8 cellular contexts compared by ENCODE assay signal in genomic region chr19:46346821-46347571, GRCh38. TPM values are rescaled to one million over a fixed set of nuclear protein-coding genes. Genes with fewer than 3 reads are reported as not detected.
A peak's percentile ranks its signal among the peaks of the same experiment; 100 is the strongest.
DNase-seq lines count a peak whose midpoint lies in the region; ATAC-seq and TF ChIP-seq lines count a peak whose summit lies in the region.

TSS of gene PPP5C (plus strand) at chr19:46347087. CDS start at chr19:46347097, 10 bp downstream.

- peaks cover 19% of the 10 kb centered on the region for H3K36me3 Mint-ChIP-seq in GM23338 (ENCODE audit: low read depth)
- H3K36me3 Mint-ChIP-seq in nephron (ENCODE audit: low read depth): peaks cover 5% of the 10 kb centered on the region
- H3K36me3 Mint-ChIP-seq in stimulated activated naive CD8-positive, alpha-beta T cell treated with anti-CD3 and anti-CD28 coated beads, Interleukin-15, Interleukin-2, amounts not matched to agents 100 ng/mL and 50 ng/mL, for 24 hours (ENCODE audit: low read depth): peaks cover 27% of the 10 kb centered on the region

- peak within 1 kb of the TSS; percentile 71 for H3K27ac ChIP-seq in DOHH2 (ENCODE audit: low read depth, low read length)
- H3K27ac ChIP-seq in GM23338 (ENCODE audit: low read depth): peak within 1 kb of the TSS; percentile 93

- H3K79me2 ChIP-seq in DOHH2 (ENCODE audit: control insufficient read depth, low read length): peaks cover 54% of the 10 kb centered on the region
- H3K79me2 ChIP-seq in GM23338 (replicated peaks; ENCODE audit: insufficient read depth): peaks cover 47% of the 10 kb centered on the region
- peaks cover 50% of the 10 kb centered on the region for H3K79me2 ChIP-seq in Loucy (ENCODE audit: insufficient read depth, low read length)

- H3K36me3 ChIP-seq in DOHH2 (ENCODE audit: control insufficient read depth, low read length) (peaks cover 20% of the 10 kb centered on the region), GM23338 (ENCODE audit: insufficient read depth) (no peaks in the 10 kb centered on the region), Loucy (ENCODE audit: insufficient read depth, low read length) (peaks cover 2% of the 10 kb centered on the region; the same call in 1 of the 2 replicates)

- H3K9me3 ChIP-seq in DOHH2 (ENCODE audit: control insufficient read depth, insufficient read depth, low read length) (no peaks in the 10 kb centered on the region), Loucy (ENCODE audit: insufficient read depth, low read depth, low read length) (no peaks in the 10 kb centered on the region)

- H3K9ac ChIP-seq in Loucy (ENCODE audit: low read depth, low read length, poor library complexity, severe bottlenecking): peak within 1 kb of the TSS; percentile 100

- peak; percentile 100 for TF ChIP-seq CTCF in DOHH2 (IDR thresholded peaks at IDR 0.05; ENCODE audit: low read depth, low read length, poor library complexity, severe bottlenecking)
- TF ChIP-seq CTCF in GM23338 (conservative IDR thresholded peaks at IDR 0.05; ENCODE audit: low read depth in 2 of 2): peak; percentile 96 to 97
- TF ChIP-seq CTCF in Loucy (conservative IDR thresholded peaks at IDR 0.05; ENCODE audit: low read length): peak; percentile 100
- peak; percentile 88 for TF ChIP-seq CTCF in fibroblast of the aortic adventitia (IDR thresholded peaks at IDR 0.05; ENCODE audit: insufficient read depth, low read length)
- peak; percentile 62 to 88 (median 68) for TF ChIP-seq CTCF in nephron (IDR thresholded peaks at IDR 0.05; ENCODE audit: unreplicated experiment in 3 of 3)

- H3K9me3 Mint-ChIP-seq in GM23338 (peaks cover 3% of the 10 kb centered on the region; the same call in 1 of the 3 replicates), nephron (no peaks in the 10 kb centered on the region)
- no peaks in the 10 kb centered on the region for H3K9me3 Mint-ChIP-seq in stimulated activated naive CD8-positive, alpha-beta T cell treated with anti-CD3 and anti-CD28 coated beads, Interleukin-15, Interleukin-2, amounts not matched to agents 100 ng/mL and 50 ng/mL, for 24 hours

- H3K27me3 Mint-ChIP-seq in GM23338 (ENCODE audit: insufficient read depth, low read depth, poor library complexity) (peaks cover 14% of the 10 kb centered on the region), nephron (ENCODE audit: low read depth) (no peaks in the 10 kb centered on the region)
- H3K27me3 Mint-ChIP-seq in stimulated activated naive CD8-positive, alpha-beta T cell treated with anti-CD3 and anti-CD28 coated beads, Interleukin-15, Interleukin-2, amounts not matched to agents 100 ng/mL and 50 ng/mL, for 24 hours: no peaks in the 10 kb centered on the region

- H3K4me2 ChIP-seq in DOHH2 (ENCODE audit: low read length) (peak within 1 kb of the TSS; percentile 99), GM23338 (peak within 1 kb of the TSS; percentile 93), Loucy (ENCODE audit: low read depth, low read length, poor library complexity, severe bottlenecking) (peak within 1 kb of the TSS; percentile 98)

- H3K27me3 ChIP-seq in DOHH2 (ENCODE audit: control insufficient read depth, low read length) (peaks cover 6% of the 10 kb centered on the region; the same call in 1 of the 2 replicates), GM23338 (ENCODE audit: insufficient read depth) (peaks cover 3% of the 10 kb centered on the region; the same call in 1 of the 2 replicates), Loucy (ENCODE audit: insufficient read depth, low read length, poor library complexity, severe bottlenecking) (no peaks in the 10 kb centered on the region)

- DNase-seq in GM23338 (ENCODE audit: low spot score) (peak; percentile 97), SHP77 (lab: John Stamatoyannopoulos, UW) (peak; percentile 87 to 94), fibroblast of the aortic adventitia (ENCODE audit: low read depth) (peak; percentile 87)
- peak; percentile 80 for DNase-seq in activated effector memory CD4-positive, alpha-beta T cell treated with Interleukin-2 at 50 U/mL for 16 hours

- H3K9me2 ChIP-seq in DOHH2 (replicated peaks; ENCODE audit: control insufficient read depth, low read length) (no peaks in the 10 kb centered on the region), GM23338 (ENCODE audit: insufficient read depth) (no peaks in the 10 kb centered on the region), Loucy (replicated peaks; ENCODE audit: low read depth, low read length) (no peaks in the 10 kb centered on the region)

- H3F3A ChIP-seq in DOHH2 (ENCODE audit: control insufficient read depth, insufficient read depth): peaks cover 4% of the 10 kb centered on the region
- H3F3A ChIP-seq in GM23338 (replicated peaks; ENCODE audit: low read depth): no peaks in the 10 kb centered on the region
- no peaks in the 10 kb centered on the region for H3F3A ChIP-seq in Loucy (ENCODE audit: low read depth)

- peak within 1 kb of the TSS; percentile 97 for H3K27ac Mint-ChIP-seq in GM23338
- H3K27ac Mint-ChIP-seq in nephron: peak within 1 kb of the TSS; percentile 84 to 96 (median 90)
- peak within 1 kb of the TSS; percentile 93 for H3K27ac Mint-ChIP-seq in stimulated activated naive CD8-positive, alpha-beta T cell treated with anti-CD3 and anti-CD28 coated beads, Interleukin-15, Interleukin-2, amounts not matched to agents 100 ng/mL and 50 ng/mL, for 24 hours

- peaks cover 45% of the 10 kb centered on the region for H3K4me1 ChIP-seq in DOHH2 (ENCODE audit: control insufficient read depth, low read length)
- H3K4me1 ChIP-seq in GM23338 (ENCODE audit: insufficient read depth): peaks cover 26% of the 10 kb centered on the region
- peaks cover 49% of the 10 kb centered on the region for H3K4me1 ChIP-seq in Loucy (ENCODE audit: insufficient read depth, low read length, poor library complexity, severe bottlenecking)

- peaks cover 44% of the 10 kb centered on the region for H3K4me1 Mint-ChIP-seq in GM23338
- H3K4me1 Mint-ChIP-seq in nephron: peaks cover 38% of the 10 kb centered on the region
- peaks cover 58% of the 10 kb centered on the region for H3K4me1 Mint-ChIP-seq in stimulated activated naive CD8-positive, alpha-beta T cell treated with anti-CD3 and anti-CD28 coated beads, Interleukin-15, Interleukin-2, amounts not matched to agents 100 ng/mL and 50 ng/mL, for 24 hours (ENCODE audit: low read depth)

- peak; percentile 86 for ATAC-seq in GM23338

- peak within 1 kb of the TSS; percentile 95 for H3K4me3 ChIP-seq in DOHH2 (ENCODE audit: low read length)
- peak within 1 kb of the TSS; percentile 100 for H3K4me3 ChIP-seq in GM23338
- peak within 1 kb of the TSS; percentile 100 for H3K4me3 ChIP-seq in Loucy (ENCODE audit: low read length, poor library complexity, severe bottlenecking)
- H3K4me3 ChIP-seq in fibroblast of the aortic adventitia (ENCODE audit: low read depth, low read length): peak within 1 kb of the TSS; percentile 98

- peak within 1 kb of the TSS; percentile 98 for H2AFZ ChIP-seq in GM23338
- H2AFZ ChIP-seq in Loucy (ENCODE audit: low read length): peak within 1 kb of the TSS; percentile 100

- H4K20me1 ChIP-seq in DOHH2 (ENCODE audit: control insufficient read depth, insufficient read depth, low read depth, low read length) (no peaks in the 10 kb centered on the region), GM23338 (replicated peaks; ENCODE audit: insufficient read depth) (peaks cover 11% of the 10 kb centered on the region), Loucy (ENCODE audit: insufficient read depth, low read length, poor library complexity, severe bottlenecking) (peaks cover 36% of the 10 kb centered on the region)

- peak within 1 kb of the TSS; percentile 95 for H3K4me3 Mint-ChIP-seq in GM23338
- peak within 1 kb of the TSS; percentile 97 to 98 (median 98) for H3K4me3 Mint-ChIP-seq in nephron
- peak within 1 kb of the TSS; percentile 94 for H3K4me3 Mint-ChIP-seq in stimulated activated naive CD8-positive, alpha-beta T cell treated with anti-CD3 and anti-CD28 coated beads, Interleukin-15, Interleukin-2, amounts not matched to agents 100 ng/mL and 50 ng/mL, for 24 hours

TF ChIP-seq in GM23338, 12 proteins besides CTCF, POLR2A, EP300 and RAD21:
- TF ChIP-seq CREB1 (CRISPR knock-in tag; IDR thresholded peaks at IDR 0.05; ENCODE audit: low read depth) (peak; percentile 52; the same call in 1 of the 2 replicates), POLR2AphosphoS5 (IDR thresholded peaks at IDR 0.05; ENCODE audit: low read depth) (peak; percentile 86), STAT1 (IDR thresholded peaks at IDR 0.05; ENCODE audit: unreplicated experiment) (no peak)

RNA-seq across cellular contexts. Expression of gene PPP5C, which starts in this region (rescaled TPM):
- total RNA-seq in GM23338 (2014; rRNA removed; shearing (Covaris generic)): 111 and 123 TPM in 2 replicates
- polyA plus RNA-seq in GM23338 (2016; fragmentation: Nextera tagmentation; extraction: Ambion mirVana): 45.3 and 51.6 TPM in 2 replicates
- 14.9 and 52.4 TPM in 2 replicates for total RNA-seq in fibroblast of the aortic adventitia (ENCODE audit: low replicate concordance)

Comparison
In these comparisons a context has a peak if more than half of its experiments do, and no peak if none do; other contexts are left out.
1. Peak in every context shown above with its lines: DNase-seq, ATAC-seq, H3K4me3 ChIP-seq and H3K27ac ChIP-seq.